ENCODE assay signal across 19 cellular contexts in genomic region chr1:17883136-17883535, GRCh38.
"Had no signal": no experiment of that assay in that cellular context is flagged by ENCODE, and none has a peak within 500 bp of the region (broad histone marks: within the 10 kb centered on the region; RNA-seq: fewer than 3 reads in every experiment).

No MANE protein-coding gene starts in this region.

- DNase-seq: KBM-7, MV-4-11, NCI-H1048, NCI-H1105, NCI-H1417, NCI-H1436 treated with DMSO at 0.1 percent for 48 hours, NCI-H1694, NCI-H187 treated with DMSO at 0.1 percent for 48 hours, NCI-H2029 treated with DMSO at 0.1 percent for 48 hours, NCI-H2107, NCI-H226, NCI-H446, NCI-H510A, NCI-H524 treated with DMSO at 0.1 percent for 48 hours, NCI-H69, NCI-H774, RPMI8226, SHP77, SK-N-SH had no signal

- H3K9ac ChIP-seq: SK-N-SH had no signal

- H3K9me3 ChIP-seq: SK-N-SH had no signal
